In the genomic region with DNA sequence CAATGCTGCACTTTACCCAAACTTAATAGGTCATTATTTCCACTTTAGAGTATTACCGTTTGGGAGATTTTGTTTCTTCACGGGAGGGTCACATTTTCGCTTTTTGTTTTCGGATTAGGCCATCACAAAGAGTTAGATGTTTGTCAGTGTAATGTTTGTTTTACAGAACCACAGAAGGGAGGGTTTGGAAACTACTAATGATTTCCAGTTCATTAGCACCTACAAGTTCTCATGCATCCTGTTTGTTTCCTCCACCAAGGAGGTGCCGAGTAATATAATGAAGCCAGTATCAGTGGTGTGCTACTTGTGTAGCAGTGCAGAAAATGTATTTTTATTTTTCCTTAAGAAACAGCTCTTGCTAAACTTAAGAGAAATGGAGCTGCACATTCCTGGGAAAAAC, we compare ENCODE assay signal across 23 cellular contexts.
"Had no signal": no experiment of that assay in that cellular context is flagged by ENCODE, and none has a peak within 500 bp of the region (broad histone marks: within the 10 kb centered on the region; RNA-seq: fewer than 3 reads in every experiment).

No MANE protein-coding gene starts in this region.

- H3K27ac ChIP-seq: hepatocyte, lower lobe of right lung, skin epidermis, stomach, transverse colon had no signal

- H3K4me1 Mint-ChIP-seq: stimulated activated effector memory CD8-positive, alpha-beta T cell treated with anti-CD3 and anti-CD28 coated beads, Interleukin-12 subunit alpha, Interleukin-12 subunit beta, amount 100 ng/mL, for 72 hours had no signal

- DNase-seq: activated CD4-positive, alpha-beta T cell treated with anti-CD3 and anti-CD28 coated beads, Interleukin-2, amount 50 U/mL, for 48 hours; activated effector memory CD4-positive, alpha-beta T cell treated with anti-CD3 and anti-CD28 coated beads, Interleukin-2, amount 50 U/mL, for 16 hours; activated naive CD4-positive, alpha-beta T cell treated with anti-CD3 and anti-CD28 coated beads, Interleukin-2, amount 10 ng/mL, durations not matched to agents 7 days and 5 days; activated T-cell treated with anti-CD3 and anti-CD28 coated beads, Interleukin-2, amount 50 U/mL, for 72 hours; amygdala; effector CD4-positive, alpha-beta T cell; foreskin melanocyte; glutamatergic neuron; immature natural killer cell; lower lobe of right lung; naive thymus-derived CD4-positive, alpha-beta T cell; stimulated activated CD4-positive, alpha-beta T cell treated with anti-CD3 and anti-CD28 coated beads, Interleukin-1b, Interleukin-23, amount 100 ng/mL, for 48 hours; stomach; T1000; transverse colon had no signal

- H3K36me3 Mint-ChIP-seq: immature natural killer cell; naive thymus-derived CD4-positive, alpha-beta T cell; stimulated activated effector memory CD8-positive, alpha-beta T cell treated with anti-CD3 and anti-CD28 coated beads, Interleukin-12 subunit alpha, Interleukin-12 subunit beta, amount 100 ng/mL, for 72 hours; WTC11 had no signal

- H3K27ac Mint-ChIP-seq: activated naive CD4-positive, alpha-beta T cell treated with anti-CD3 and anti-CD28 coated beads, Interleukin-2, amount 10 ng/mL, durations not matched to agents 7 days and 5 days; activated T-cell treated with anti-CD3 and anti-CD28 coated beads, Interleukin-2, amount 50 U/mL, for 72 hours; immature natural killer cell; naive thymus-derived CD4-positive, alpha-beta T cell; progenitor cell of endocrine pancreas; stimulated activated effector memory CD8-positive, alpha-beta T cell treated with anti-CD3 and anti-CD28 coated beads, Interleukin-12 subunit alpha, Interleukin-12 subunit beta, amount 100 ng/mL, for 72 hours; T-helper 1 cell treated with Interleukin-12 subunit alpha and Interleukin-12 subunit beta and Interleukin-4 antibody, amounts not matched to agents 30 μg/mL and 1 μg/mL, for 36 hours had no signal

- H2AFZ ChIP-seq: hepatocyte had no signal

- FAIRE-seq: urothelium cell line had no signal

- H3K9me3 Mint-ChIP-seq: activated naive CD4-positive, alpha-beta T cell treated with anti-CD3 and anti-CD28 coated beads, Interleukin-2, amount 10 ng/mL, durations not matched to agents 7 days and 5 days; activated T-cell treated with anti-CD3 and anti-CD28 coated beads, Interleukin-2, amount 50 U/mL, for 72 hours; immature natural killer cell; naive thymus-derived CD4-positive, alpha-beta T cell; stimulated activated effector memory CD8-positive, alpha-beta T cell treated with anti-CD3 and anti-CD28 coated beads, Interleukin-12 subunit alpha, Interleukin-12 subunit beta, amount 100 ng/mL, for 72 hours; T-helper 1 cell treated with Interleukin-12 subunit alpha and Interleukin-12 subunit beta and Interleukin-4 antibody, amounts not matched to agents 30 μg/mL and 1 μg/mL, for 36 hours; WTC11 had no signal

- H3K4me2 ChIP-seq: hepatocyte had no signal

- H3K4me3 Mint-ChIP-seq: activated naive CD4-positive, alpha-beta T cell treated with anti-CD3 and anti-CD28 coated beads, Interleukin-2, amount 10 ng/mL, durations not matched to agents 7 days and 5 days; immature natural killer cell; naive thymus-derived CD4-positive, alpha-beta T cell; stimulated activated effector memory CD8-positive, alpha-beta T cell treated with anti-CD3 and anti-CD28 coated beads, Interleukin-12 subunit alpha, Interleukin-12 subunit beta, amount 100 ng/mL, for 72 hours; T-helper 1 cell treated with Interleukin-12 subunit alpha and Interleukin-12 subunit beta and Interleukin-4 antibody, amounts not matched to agents 30 μg/mL and 1 μg/mL, for 36 hours; WTC11 had no signal

- ATAC-seq: left lobe of liver; lower lobe of right lung; naive thymus-derived CD4-positive, alpha-beta T cell; stimulated activated effector memory CD8-positive, alpha-beta T cell treated with anti-CD3 and anti-CD28 coated beads, Interleukin-12 subunit alpha, Interleukin-12 subunit beta, amount 100 ng/mL, for 72 hours; WTC11 had no signal

- H3K36me3 ChIP-seq: lower lobe of right lung, stomach, transverse colon had no signal

- H3K9me3 ChIP-seq: lower lobe of right lung, stomach, transverse colon had no signal

- H3K4me3 ChIP-seq: hepatocyte, lower lobe of right lung, skin epidermis, stomach, transverse colon had no signal
